Comparison of ENCODE assay signal across 14 cellular contexts in the genomic region with DNA sequence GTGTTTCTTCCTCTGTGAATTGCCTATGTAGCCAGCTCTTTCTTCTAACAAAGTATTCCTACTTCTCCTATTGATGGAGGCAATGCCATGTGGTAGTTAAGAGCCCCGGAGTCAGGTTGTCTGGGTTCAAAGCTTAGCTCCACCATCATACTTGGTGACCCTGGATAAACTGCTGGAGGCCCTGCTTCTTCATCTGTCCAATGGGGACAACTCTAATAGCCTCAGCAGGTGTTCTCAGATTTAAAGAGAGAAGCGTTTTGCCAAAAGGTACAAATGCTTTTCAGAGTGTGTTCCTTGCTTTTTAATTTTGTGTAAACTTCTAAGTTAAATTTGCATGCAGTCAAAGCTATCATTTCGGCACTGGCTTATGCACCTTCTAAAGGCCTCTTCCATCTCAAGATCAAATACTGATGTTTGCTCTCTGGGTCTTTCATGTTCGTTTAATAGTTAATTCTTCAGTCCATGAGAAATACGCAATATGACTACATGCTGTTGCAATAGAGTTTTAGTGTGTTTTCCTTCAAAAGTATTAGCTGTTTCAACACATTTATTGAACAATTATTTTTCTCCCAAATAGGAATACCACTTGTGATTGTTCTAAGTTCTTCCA.
"Had no signal": no experiment of that assay in that cellular context is flagged by ENCODE, and none has a peak within 500 bp of the region (broad histone marks: within the 10 kb centered on the region; RNA-seq: fewer than 3 reads in every experiment).

No MANE protein-coding gene starts in this region.

- H3K27me3 ChIP-seq: adrenal gland, body of pancreas, testis had no signal

- H3K9me3 Mint-ChIP-seq: stimulated activated memory B cell treated with anti-CD40 and anti-IgM and Interleukin-4, amounts not matched to agents 10 μg/mL and 1 μg/mL and 100 μg/mL, for 72 hours had no signal

- DNase-seq: activated gamma-delta T cell; activated T-cell treated with anti-CD3 and anti-CD28 coated beads, Interleukin-2, amount 50 U/mL, for 1 hour; adrenal gland; body of pancreas; central memory CD4-positive, alpha-beta T cell; effector memory CD4-positive, alpha-beta T cell; hippocampal formation; kidney glomerular epithelial cell; right cardiac atrium; testis had no signal

- H3K27ac Mint-ChIP-seq: stimulated activated memory B cell treated with anti-CD40 and anti-IgM and Interleukin-4, amounts not matched to agents 10 μg/mL and 1 μg/mL and 100 μg/mL, for 72 hours had no signal

- H3K4me3 Mint-ChIP-seq: stimulated activated memory B cell treated with anti-CD40 and anti-IgM and Interleukin-4, amounts not matched to agents 10 μg/mL and 1 μg/mL and 100 μg/mL, for 72 hours had no signal

- ATAC-seq: activated CD4-positive, CD25-positive, alpha-beta regulatory T cell treated with anti-CD3 and anti-CD28 coated beads, Interleukin-2, amount 50 U/mL, for 24 hours; body of pancreas; right cardiac atrium; stimulated activated memory B cell treated with anti-CD40 and anti-IgM and Interleukin-4, amounts not matched to agents 10 μg/mL and 1 μg/mL and 100 μg/mL, for 72 hours had no signal

- H3K4me3 ChIP-seq: adrenal gland, body of pancreas, smooth muscle cell, testis had no signal

- H3K27ac ChIP-seq: adrenal gland, body of pancreas, epithelial cell of prostate had no signal

- H3K4me1 ChIP-seq: body of pancreas had no signal

- H3K9me3 ChIP-seq: adrenal gland, body of pancreas, testis had no signal

- H3K27me3 Mint-ChIP-seq: stimulated activated memory B cell treated with anti-CD40 and anti-IgM and Interleukin-4, amounts not matched to agents 10 μg/mL and 1 μg/mL and 100 μg/mL, for 72 hours had no signal
